Comparison of ENCODE assay signal across 21 cellular contexts in the genomic region with DNA sequence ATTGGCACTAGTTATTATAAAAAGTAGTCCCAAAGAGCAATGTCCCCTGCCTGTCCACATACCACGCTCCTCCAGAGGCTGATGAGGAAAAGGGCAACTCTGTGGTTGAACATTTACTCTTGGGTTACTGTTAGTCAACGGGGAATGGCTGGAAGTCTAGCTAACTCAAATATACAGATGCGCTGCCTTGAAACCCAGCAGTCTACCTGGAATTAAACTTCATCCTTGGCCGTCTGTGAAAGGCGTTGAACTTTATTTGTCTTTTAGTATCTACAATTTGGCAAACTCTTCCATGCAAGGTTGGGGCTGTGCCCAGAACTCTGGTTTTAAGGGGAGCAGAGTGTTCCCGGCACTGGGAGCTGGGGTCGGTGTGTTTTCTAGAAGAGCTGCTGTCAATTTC. TPM values are rescaled to one million over a fixed set of nuclear protein-coding genes. Genes with fewer than 3 reads are reported as not detected.
"Had no signal": no experiment of that assay in that cellular context is flagged by ENCODE, and none has a peak within 500 bp of the region (broad histone marks: within the 10 kb centered on the region; RNA-seq: fewer than 3 reads in every experiment).

No MANE protein-coding gene starts in this region.

- H3K36me3 Mint-ChIP-seq: activated naive CD4-positive, alpha-beta T cell treated with anti-CD3 and anti-CD28 coated beads, Interleukin-2, amount 50 U/mL, for 24 hours; natural killer cell treated with Interleukin-12 subunit alpha and Interleukin-12 subunit beta and Interleukin-15 and Interleukin-18, amount 100 ng/mL, for 72 hours had no signal

- H3K9me3 ChIP-seq: body of pancreas, heart right ventricle, left ventricle myocardium inferior, sigmoid colon had no signal

- H3K27ac Mint-ChIP-seq: activated CD8-positive, alpha-beta T cell treated with anti-CD3 and anti-CD28 coated beads, Interleukin-2, amount 10 ng/mL, durations not matched to agents 7 days and 5 days; activated naive CD4-positive, alpha-beta T cell treated with anti-CD3 and anti-CD28 coated beads, Interleukin-2, amount 50 U/mL, for 24 hours; activated T-helper 1 cell treated with anti-CD3 and anti-CD28 coated beads, Interleukin-12 subunit alpha, Interleukin-12 subunit beta, Interleukin-2, Interleukin-4 antibody, amounts not matched to agents 30 ng/mL and 10 ng/mL and 1 ng/mL, durations not matched to agents 14 hours and 24 hours and 36 hours; dendritic cell treated with granulocyte-macrophage colony-stimulating factor and Interleukin-4, amounts not matched to agents 40 ng/mL and 50 ng/mL, for 4 days; natural killer cell treated with Interleukin-12 subunit alpha and Interleukin-12 subunit beta and Interleukin-15 and Interleukin-18, amount 100 ng/mL, for 72 hours; T-helper 2 cell treated with Interferon-gamma antibody and Interleukin-4, amounts not matched to agents 5 μg/mL and 100 μg/mL, for 36 hours had no signal

- H3K4me3 Mint-ChIP-seq: activated CD8-positive, alpha-beta T cell treated with anti-CD3 and anti-CD28 coated beads, Interleukin-2, amount 10 ng/mL, durations not matched to agents 7 days and 5 days; activated naive CD4-positive, alpha-beta T cell treated with anti-CD3 and anti-CD28 coated beads, Interleukin-2, amount 50 U/mL, for 24 hours; activated T-helper 1 cell treated with anti-CD3 and anti-CD28 coated beads, Interleukin-12 subunit alpha, Interleukin-12 subunit beta, Interleukin-2, Interleukin-4 antibody, amounts not matched to agents 30 ng/mL and 10 ng/mL and 1 ng/mL, durations not matched to agents 14 hours and 24 hours and 36 hours; dendritic cell treated with granulocyte-macrophage colony-stimulating factor and Interleukin-4, amounts not matched to agents 40 ng/mL and 50 ng/mL, for 4 days; natural killer cell treated with Interleukin-12 subunit alpha and Interleukin-12 subunit beta and Interleukin-15 and Interleukin-18, amount 100 ng/mL, for 72 hours; T-helper 2 cell treated with Interferon-gamma antibody and Interleukin-4, amounts not matched to agents 5 μg/mL and 100 μg/mL, for 36 hours had no signal

- DNase-seq: activated CD4-positive, alpha-beta T cell treated with anti-CD3 and anti-CD28 coated beads, Interleukin-2, amount 50 U/mL, for 1 hour; activated CD8-positive, alpha-beta T cell treated with anti-CD3 and anti-CD28 coated beads, Interleukin-2, amount 10 ng/mL, durations not matched to agents 7 days and 5 days; activated gamma-delta T cell treated with Interleukin-2 at 50 U/mL for 16 hours; anterior cingulate cortex; body of pancreas; caudate nucleus; effector CD4-positive, alpha-beta T cell; erythroblast; foreskin fibroblast; heart right ventricle; left ventricle myocardium inferior; mammary epithelial cell; sigmoid colon; stimulated activated CD4-positive, alpha-beta T cell treated with anti-CD3 and anti-CD28 coated beads, Interleukin-4, amount 100 ng/mL, for 24 hours; stimulated activated naive CD4-positive, alpha-beta T cell treated with Interleukin-2 at 50 U/mL for 16 hours had no signal

- H3K4me1 Mint-ChIP-seq: activated naive CD4-positive, alpha-beta T cell treated with anti-CD3 and anti-CD28 coated beads, Interleukin-2, amount 50 U/mL, for 24 hours had no signal

- H3K27ac ChIP-seq: body of pancreas, heart right ventricle, left ventricle myocardium inferior, sigmoid colon, VCaP had no signal

- H3K9me3 Mint-ChIP-seq: activated naive CD4-positive, alpha-beta T cell treated with anti-CD3 and anti-CD28 coated beads, Interleukin-2, amount 50 U/mL, for 24 hours; activated T-helper 1 cell treated with anti-CD3 and anti-CD28 coated beads, Interleukin-12 subunit alpha, Interleukin-12 subunit beta, Interleukin-2, Interleukin-4 antibody, amounts not matched to agents 30 ng/mL and 10 ng/mL and 1 ng/mL, durations not matched to agents 14 hours and 24 hours and 36 hours; natural killer cell treated with Interleukin-12 subunit alpha and Interleukin-12 subunit beta and Interleukin-15 and Interleukin-18, amount 100 ng/mL, for 72 hours; T-helper 2 cell treated with Interferon-gamma antibody and Interleukin-4, amounts not matched to agents 5 μg/mL and 100 μg/mL, for 36 hours had no signal

- H3K4me3 ChIP-seq: body of pancreas, heart right ventricle, left ventricle myocardium inferior, sigmoid colon had no signal

- H3K36me3 ChIP-seq: heart right ventricle, left ventricle myocardium inferior, sigmoid colon had no signal

- H3K27me3 ChIP-seq: body of pancreas had no signal

RNA-seq across cellular contexts. Expression of gene MEG3, which starts 3.9 kb away (rescaled TPM):
- total RNA-seq: activated CD8-positive, alpha-beta T cell treated with anti-CD3 and anti-CD28 coated beads, Interleukin-2, amount 10 ng/mL, durations not matched to agents 7 days and 5 days; activated T-helper 1 cell treated with anti-CD3 and anti-CD28 coated beads, Interleukin-12 subunit alpha, Interleukin-12 subunit beta, Interleukin-2, Interleukin-4 antibody, amounts not matched to agents 30 ng/mL and 10 ng/mL and 1 ng/mL, durations not matched to agents 14 hours and 24 hours and 36 hours; natural killer cell treated with Interleukin-12 subunit alpha and Interleukin-12 subunit beta and Interleukin-15 and Interleukin-18, amount 100 ng/mL, for 72 hours had no signal
